10 cellular contexts compared by ENCODE assay signal in genomic region chr11:128774593-128774992, GRCh38.
"Had no signal": no experiment of that assay in that cellular context is flagged by ENCODE, and none has a peak within 500 bp of the region (broad histone marks: within the 10 kb centered on the region; RNA-seq: fewer than 3 reads in every experiment).

No MANE protein-coding gene starts in this region.

- H3K27me3 ChIP-seq: heart right ventricle, tibial nerve had no signal

- DNase-seq: activated CD8-positive, alpha-beta T cell treated with anti-CD3 and anti-CD28 coated beads for 36 hours; dorsolateral prefrontal cortex; foreskin melanocyte; heart right ventricle; left ventricle myocardium superior; posterior cingulate gyrus; SIG-M5; T-helper 9 cell had no signal

- H3K27ac ChIP-seq: dorsolateral prefrontal cortex, tibial nerve had no signal

- H3K9me3 ChIP-seq: heart right ventricle, tibial nerve had no signal

- H3K4me3 Mint-ChIP-seq: activated CD8-positive, alpha-beta T cell treated with anti-CD3 and anti-CD28 coated beads for 36 hours had no signal

- H3K27me3 Mint-ChIP-seq: activated CD8-positive, alpha-beta T cell treated with anti-CD3 and anti-CD28 coated beads for 36 hours had no signal

- H3K4me3 ChIP-seq: dorsolateral prefrontal cortex, heart right ventricle, tibial nerve had no signal

- H3K9me3 Mint-ChIP-seq: activated CD8-positive, alpha-beta T cell treated with anti-CD3 and anti-CD28 coated beads for 36 hours had no signal

- ATAC-seq: activated CD8-positive, alpha-beta T cell treated with anti-CD3 and anti-CD28 coated beads for 36 hours; activated naive CD4-positive, alpha-beta T cell treated with anti-CD3 and anti-CD28 coated beads, Interleukin-2, amount 50 U/mL, for 72 hours; left ventricle myocardium superior had no signal
